8 cellular contexts compared by ENCODE assay signal in genomic region chr12:122981036-122981471, GRCh38. TPM values are rescaled to one million over a fixed set of nuclear protein-coding genes. Genes with fewer than 3 reads are reported as not detected.
DNase-seq lines count a peak whose midpoint lies in the region; ATAC-seq and TF ChIP-seq lines count a peak whose summit lies in the region.

No MANE protein-coding gene starts in this region.

- H3K27me3 Mint-ChIP-seq in endodermal cell (ENCODE audit: insufficient read depth) (no peaks in the 10 kb centered on the region), nephron progenitor cell (ENCODE audit: low read depth, poor library complexity) (no peaks in the 10 kb centered on the region)

- POLR2A ChIA-PET in OCI-LY7 (lab: Charles Lee) = interaction anchor here (0.6 kb wide), 1 partner anchor 534 kb away, joined by 3 read pairs; no protein-coding TSS in a partner anchor

- peak; percentile 23 for ATAC-seq in GM21786 (IDR thresholded peaks at IDR 0.05; ENCODE audit: unreplicated experiment)
- no peak for ATAC-seq in HG03571 (IDR thresholded peaks at IDR 0.05; ENCODE audit: unreplicated experiment)

- peak overlapping the region; percentile 82 for H3K4me3 Mint-ChIP-seq in endodermal cell
- H3K4me3 Mint-ChIP-seq in nephron progenitor cell = peak overlapping the region; percentile 89

- H3K36me3 Mint-ChIP-seq in endodermal cell (ENCODE audit: low read depth) (peaks cover 3% of the 10 kb centered on the region), nephron progenitor cell (ENCODE audit: low read depth) (no peaks in the 10 kb centered on the region)

- peak overlapping the region; percentile 72 for H3K27ac ChIP-seq in OCI-LY7 (ENCODE audit: low read depth, low read length, poor library complexity, severe bottlenecking)
- no peak overlapping the region for H3K27ac ChIP-seq in endodermal cell (ENCODE audit: low read depth, low read length)

- H3K4me2 ChIP-seq in OCI-LY7 (ENCODE audit: low read length) = peak overlapping the region; percentile 85

- peaks cover 54% of the 10 kb centered on the region for H3K4me1 ChIP-seq in OCI-LY7 (ENCODE audit: insufficient read depth, low read length, poor library complexity, severe bottlenecking)
- H3K4me1 ChIP-seq in endodermal cell (ENCODE audit: control insufficient read depth, insufficient read depth, low read length) = peaks cover 11% of the 10 kb centered on the region

- no peaks in the 10 kb centered on the region for H3K27me3 ChIP-seq in endodermal cell (ENCODE audit: control insufficient read depth, insufficient read depth, low read length, poor library complexity, severe bottlenecking)

- DNase-seq in EH (ENCODE audit: low read depth) = peak; percentile 34
- peak; percentile 57 for DNase-seq in OCI-LY7 (ENCODE audit: low spot score)
- peak; percentile 83 for DNase-seq in endodermal cell
- DNase-seq in nephron progenitor cell = no peak
- DNase-seq in NCI-H1694 (lab: John Stamatoyannopoulos, UW) = no peak
- DNase-seq in OCI-M2 (lab: John Stamatoyannopoulos, UW; ENCODE audit: unreplicated experiment) = no peak

- H3K36me3 ChIP-seq in OCI-LY7 (ENCODE audit: insufficient read depth, low read length) (peaks cover 56% of the 10 kb centered on the region), endodermal cell (ENCODE audit: control insufficient read depth, insufficient read depth, low read length) (peaks cover 27% of the 10 kb centered on the region)

- peak; percentile 48; the same call in 1 of the 2 replicates for TF ChIP-seq CTCF in OCI-LY7 (conservative IDR thresholded peaks at IDR 0.05; ENCODE audit: low read length)
- peak; percentile 9 for TF ChIP-seq CTCF in endodermal cell (conservative IDR thresholded peaks at IDR 0.05)
- TF ChIP-seq CTCF in nephron progenitor cell (IDR thresholded peaks at IDR 0.05) = no peak

- H3K27ac Mint-ChIP-seq in endodermal cell (peak overlapping the region; percentile 82), nephron progenitor cell (no peak overlapping the region)

- no peaks in the 10 kb centered on the region for H3K9me2 ChIP-seq in OCI-LY7 (ENCODE audit: insufficient read depth, low read length)

- H4K20me1 ChIP-seq in OCI-LY7 (ENCODE audit: insufficient read depth, low read length) = 0 out of 2 replicates have a peak, but pooled peaks cover under 1% of the 10 kb centered on the region

- H3K79me2 ChIP-seq in OCI-LY7 (ENCODE audit: insufficient read depth, low read depth, low read length) = peaks cover 21% of the 10 kb centered on the region

- CTCF ChIA-PET in OCI-LY7 (lab: Charles Lee; ENCODE audit: unreplicated experiment) = interaction anchor here (0.7 kb wide), 1 partner anchor 22 kb away, joined by 4 read pairs; no protein-coding TSS in a partner anchor

- BruUV-seq in OCI-LY7 (replicated peaks; lab: Mats Ljungman, UMichigan) = TSS peak; percentile 58

- intact Hi-C loops in OCI-LY7 (cut with micrococcal nuclease; ENCODE audit: unreplicated experiment) = loop anchor here (1.0 to 5.0 kb wide), 2 partner anchors 76 to 257 kb away; no protein-coding TSS in a partner anchor

- H3K4me3 ChIP-seq in OCI-LY7 (ENCODE audit: low read depth, low read length, poor library complexity, severe bottlenecking) (peak overlapping the region; percentile 95), endodermal cell (ENCODE audit: low read length) (peak overlapping the region; percentile 90)

- H3K9me3 ChIP-seq in OCI-LY7 (ENCODE audit: low read length) = no peaks in the 10 kb centered on the region
- H3K9me3 ChIP-seq in endodermal cell (ENCODE audit: control insufficient read depth, low read length) = no peaks in the 10 kb centered on the region

- peak overlapping the region; percentile 67 for H3K9ac ChIP-seq in endodermal cell (ENCODE audit: extremely low read depth, low read length, poor library complexity, severe bottlenecking)

- H2AFZ ChIP-seq in OCI-LY7 (ENCODE audit: low read length) = peak overlapping the region; percentile 30; the same call in 1 of the 2 replicates

- H3K4me1 Mint-ChIP-seq in endodermal cell (peaks cover 16% of the 10 kb centered on the region), nephron progenitor cell (peaks cover 67% of the 10 kb centered on the region)

- H3K9me3 Mint-ChIP-seq in endodermal cell (no peaks in the 10 kb centered on the region), nephron progenitor cell (no peaks in the 10 kb centered on the region)

- WGBS in endodermal cell (ENCODE audit: insufficient coverage in 1 of 2, insufficient read length in 1 of 2), 2 experiments = 1 to 3% methylated on average over 22 to 40 of the region's 40 CpGs

RNA-seq across cellular contexts. Expression of gene ARL6IP4, which starts 0.6 kb away (rescaled TPM):
- total RNA-seq in OCI-LY7 (2014; rRNA removed; shearing (Covaris generic)) = 263 and 329 TPM in 2 replicates
- total RNA-seq in OCI-LY7 (2022) = 213 and 228 TPM in 2 replicates
- total RNA-seq in endodermal cell = 100 to 1,000 TPM; 136 to 149 TPM
- polyA plus RNA-seq in endodermal cell (2013, experiment 1 of 2) = 145 TPM
- polyA plus RNA-seq in endodermal cell (2013, experiment 2 of 2) = 144 TPM

RNA-seq across cellular contexts. Expression of gene OGFOD2, which starts 6.0 kb away (rescaled TPM):
- 13.1 and 17.8 TPM in 2 replicates for total RNA-seq in OCI-LY7 (2014; rRNA removed; shearing (Covaris generic))
- 25.0 and 25.8 TPM in 2 replicates for total RNA-seq in OCI-LY7 (2022)
- total RNA-seq in endodermal cell = 10 to 100 TPM; 17.5 to 19.9 TPM
- polyA plus RNA-seq in endodermal cell (2013, experiment 1 of 2) = 8.8 TPM
- polyA plus RNA-seq in endodermal cell (2013, experiment 2 of 2) = 9.8 TPM

RNA-seq across cellular contexts. Expression of gene ABCB9, which starts 14.8 kb away (rescaled TPM):
- total RNA-seq in OCI-LY7 (2014; rRNA removed; shearing (Covaris generic)) = 4.0 and 7.0 TPM in 2 replicates
- total RNA-seq in OCI-LY7 (2022) (6.8 and 7.9 TPM in 2 replicates), endodermal cell (1 to 10 TPM; 5.4 to 6.0 TPM)
- polyA plus RNA-seq in endodermal cell (2013, experiment 1 of 2) = 4.1 TPM
- 4.3 TPM for polyA plus RNA-seq in endodermal cell (2013, experiment 2 of 2)

Comparison
In these comparisons a context has a peak if more than half of its experiments do, and no peak if none do; other contexts are left out.
1. DNase-seq: peak in EH (single experiment), OCI-LY7 (single experiment) and endodermal cell (single experiment); none in nephron progenitor cell (single experiment), NCI-H1694 (single experiment) and OCI-M2 (single experiment).